In genomic region chr10:132223156-132223590, GRCh38 we compare ENCODE assay signal across 9 cellular contexts. TPM values are rescaled to one million over a fixed set of nuclear protein-coding genes. Genes with fewer than 3 reads are reported as not detected.
DNase-seq lines count a peak whose midpoint lies in the region; ATAC-seq, FAIRE-seq and TF ChIP-seq lines count a peak whose summit lies in the region.
"Had no signal": no experiment of that assay in that cellular context is flagged by ENCODE, and none has a peak within 500 bp of the region (broad histone marks: within the 10 kb centered on the region; RNA-seq: fewer than 3 reads in every experiment).

No MANE protein-coding gene starts in this region.

- H3K4me1 ChIP-seq in astrocyte (ENCODE audit: insufficient read depth, low read length) (no peaks in the 10 kb centered on the region), right cardiac atrium (ENCODE audit: control insufficient read depth, insufficient read depth, low read length) (no peaks in the 10 kb centered on the region)

- peaks cover 4% of the 10 kb centered on the region for H3K4me1 Mint-ChIP-seq in CD4-positive, alpha-beta T cell (ENCODE audit: low read depth)
- H3K4me1 Mint-ChIP-seq in T-cell (peaks cover 0 to 1% (median 0%) of the 10 kb centered on the region in 3 donors), astrocyte (ENCODE audit: low read depth, unreplicated experiment) (peaks cover 2% of the 10 kb centered on the region)

- intact Hi-C loops in CD4-positive, alpha-beta T cell (cut with DNase I, micrococcal nuclease) = loop anchor here (1.0 to 5.0 kb wide), 4 partner anchors 84 to 414 kb away; partner anchors contain the start of gene STK32C (in 1 of the 2)
- intact Hi-C loops in right cardiac atrium (cut with DNase I) = loop anchor here in 3 of 4 donors (2.0 to 5.0 kb wide), 4 partner anchors 129 to 230 kb away; no protein-coding TSS in a partner anchor
- intact Hi-C loops in sciatic nerve (cut with DNase I) = loop anchor here (5.0 to 10.0 kb wide), 2 partner anchors 132 to 229 kb away; no protein-coding TSS in a partner anchor

- peak overlapping the region; percentile 37 for H2AFZ ChIP-seq in astrocyte (ENCODE audit: low read depth, low read length)

- no peaks in the 10 kb centered on the region for H3K79me2 ChIP-seq in astrocyte (ENCODE audit: insufficient read depth, low read length)

- CTCF ChIA-PET in CD4-positive, alpha-beta T cell (lab: Charles Lee) = no interaction called here
- CTCF ChIA-PET in T-cell (lab: Charles Lee) = no interaction called here

- no peak overlapping the region for H3K9ac ChIP-seq in astrocyte (ENCODE audit: low read length)

- H3K4me2 ChIP-seq in astrocyte (ENCODE audit: low read length) = no peak overlapping the region

- no peaks in the 10 kb centered on the region for H3K36me3 ChIP-seq in astrocyte (ENCODE audit: insufficient read depth, low read length)

- peak; percentile 69 for TF ChIP-seq CTCF in CD4-positive, alpha-beta T cell (IDR thresholded peaks at IDR 0.05)
- peak; percentile 89 for TF ChIP-seq CTCF in astrocyte (IDR thresholded peaks at IDR 0.05; ENCODE audit: insufficient read depth, low read depth, low read length)

- FAIRE-seq in astrocyte (lab: Jason Lieb, UNC) = peak; percentile 41

- WGBS in right cardiac atrium = 40% methylated on average over 16 of the region's 16 CpGs

- peaks cover 15% of the 10 kb centered on the region for H3K36me3 Mint-ChIP-seq in CD4-positive, alpha-beta T cell (ENCODE audit: low read depth)
- H3K36me3 Mint-ChIP-seq in T-cell (peaks cover 8% of the 10 kb centered on the region), astrocyte (ENCODE audit: low read depth, unreplicated experiment) (peaks cover 18% of the 10 kb centered on the region)

- no peaks in the 10 kb centered on the region for H3K9me3 Mint-ChIP-seq in CD4-positive, alpha-beta T cell
- H3K9me3 Mint-ChIP-seq in T-cell = peaks cover 0 to 4% (median 0%) of the 10 kb centered on the region in 3 donors
- peaks cover 8% of the 10 kb centered on the region for H3K9me3 Mint-ChIP-seq in astrocyte (ENCODE audit: unreplicated experiment)

- no peak overlapping the region for H3K27ac ChIP-seq in CD4-positive, alpha-beta T cell (ENCODE audit: low read depth, low read length)
- H3K27ac ChIP-seq in astrocyte (ENCODE audit: low read depth, low read length) (no peak overlapping the region), right cardiac atrium (ENCODE audit: low read length) (no peak overlapping the region)

- no peak overlapping the region for H3K4me3 ChIP-seq in astrocyte (ENCODE audit: insufficient read depth, low read depth, low read length)
- H3K4me3 ChIP-seq in right cardiac atrium (ENCODE audit: low read length) = no peak overlapping the region

- H3K27ac Mint-ChIP-seq in CD4-positive, alpha-beta T cell = no peak overlapping the region
- H3K27ac Mint-ChIP-seq in T-cell (no peak overlapping the region), astrocyte (ENCODE audit: unreplicated experiment) (no peak overlapping the region)
- H3K27ac Mint-ChIP-seq: T-helper 1 cell treated with Interleukin-12 subunit alpha and Interleukin-12 subunit beta and Interleukin-4 antibody, amounts not matched to agents 30 μg/mL and 1 μg/mL, for 36 hours had no signal

- no peaks in the 10 kb centered on the region for H3K27me3 ChIP-seq in CD4-positive, alpha-beta T cell (ENCODE audit: control insufficient read depth, insufficient read depth, low read length)
- no peaks in the 10 kb centered on the region for H3K27me3 ChIP-seq in astrocyte (ENCODE audit: insufficient read depth, low read length)
- H3K27me3 ChIP-seq in right cardiac atrium (ENCODE audit: control insufficient read depth, insufficient read depth) = no peaks in the 10 kb centered on the region

- no peaks in the 10 kb centered on the region for H3K9me3 ChIP-seq in CD4-positive, alpha-beta T cell (ENCODE audit: control insufficient read depth, low read length)
- H3K9me3 ChIP-seq in astrocyte (ENCODE audit: insufficient read depth, low read depth, low read length) (no peaks in the 10 kb centered on the region), right cardiac atrium (ENCODE audit: control insufficient read depth, low read length) (no peaks in the 10 kb centered on the region)

- no peak overlapping the region for H3K4me3 Mint-ChIP-seq in CD4-positive, alpha-beta T cell
- H3K4me3 Mint-ChIP-seq in T-cell (no peak overlapping the region), astrocyte (ENCODE audit: unreplicated experiment) (no peak overlapping the region)
- H3K4me3 Mint-ChIP-seq: T-helper 1 cell treated with Interleukin-12 subunit alpha and Interleukin-12 subunit beta and Interleukin-4 antibody, amounts not matched to agents 30 μg/mL and 1 μg/mL, for 36 hours had no signal

- ATAC-seq in CD4-positive, alpha-beta T cell (ENCODE audit: poor library complexity) = peak; percentile 96
- ATAC-seq in GM19397 (IDR thresholded peaks at IDR 0.05; ENCODE audit: unreplicated experiment) (peak; percentile 70), T-cell (replicated peaks in 1 of 4) (peak; percentile 66 to 95 (median 86)), right cardiac atrium (peak; percentile 92), sciatic nerve (peak; percentile 93)

- no peaks in the 10 kb centered on the region for H3K27me3 Mint-ChIP-seq in CD4-positive, alpha-beta T cell
- no peaks in the 10 kb centered on the region for H3K27me3 Mint-ChIP-seq in T-cell
- H3K27me3 Mint-ChIP-seq in astrocyte (ENCODE audit: low read depth, unreplicated experiment) = peaks cover 6% of the 10 kb centered on the region

- peak; percentile 44 to 69 (median 50) for DNase-seq in CD4-positive, alpha-beta T cell
- DNase-seq in HT1080 (ENCODE audit: low read depth) (peak; percentile 80), T-cell (peak; percentile 17 to 67 (median 50)), astrocyte (ENCODE audit: low read depth) (peak; percentile 46), right cardiac atrium (peak; percentile 81 to 92 (median 90)), sciatic nerve (ENCODE audit: low spot score) (peak; percentile 88), NCI-H146 treated with DMSO at 0.1 percent for 48 hours (lab: John Stamatoyannopoulos, UW; ENCODE audit: unreplicated experiment) (no peak)

- POLR2A ChIA-PET in CD4-positive, alpha-beta T cell (lab: Charles Lee) = no interaction called here
- POLR2A ChIA-PET in T-cell (lab: Charles Lee) = no interaction called here

- no peaks in the 10 kb centered on the region for H4K20me1 ChIP-seq in astrocyte (ENCODE audit: insufficient read depth, low read length)

RNA-seq across cellular contexts. Expression of gene DPYSL4, which starts 36.4 kb away (rescaled TPM):
- total RNA-seq in CD4-positive, alpha-beta T cell = under 1 TPM; 0.64 to 0.96 TPM
- total RNA-seq in HT1080 (2014; rRNA removed; shearing (Covaris generic)) = not detected in 2 replicates
- polyA plus RNA-seq in HT1080 (2015; cell fraction: cytosol; rRNA removed) = 0.06 TPM in 1 of 2 replicates, not detected in the other
- polyA plus RNA-seq in HT1080 (2015; cell fraction: nucleus; rRNA removed) = not detected in 2 replicates
- total RNA-seq in T-cell (1 to 10 TPM in 4 of 5 donors, under 1 TPM in 1; 0.66 to 3.9 (median 3.2) TPM), astrocyte (25.8 and 26.1 TPM in 2 replicates), right cardiac atrium (10 to 100 TPM in 1 of 4 donors, 1 to 10 TPM in 3; 1.9 to 13.8 (median 5.6) TPM), sciatic nerve (0.31 TPM)
- 11.0 TPM for polyA plus RNA-seq in right cardiac atrium
